1 cellular context compared by ENCODE assay signal in the genomic region with DNA sequence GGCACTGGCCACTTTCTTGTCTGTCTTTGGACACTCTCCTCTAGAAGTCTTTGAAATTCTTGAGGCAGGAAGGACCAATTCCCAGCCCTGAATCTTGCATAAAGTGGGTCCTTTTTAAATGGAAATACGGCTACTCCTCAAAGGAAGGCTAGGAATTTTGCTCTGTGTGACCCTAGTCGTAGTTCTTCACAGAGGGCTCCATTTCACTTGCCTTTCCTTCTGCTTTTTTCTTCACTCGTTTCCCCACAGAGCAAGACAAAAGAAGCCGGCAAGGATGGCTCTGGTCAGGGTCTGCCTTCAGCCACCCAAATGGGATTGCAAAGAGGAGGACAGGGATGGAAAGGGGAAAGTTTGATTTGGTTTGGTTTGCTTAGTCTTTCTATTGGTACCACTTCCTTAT.
TF ChIP-seq lines count a peak whose summit lies in the region.

No MANE protein-coding gene starts in this region.

TF ChIP-seq in H1, 55 proteins besides CTCF, POLR2A, EP300 and RAD21:
- 0 out of 2 replicates have a peak, but pooled peaks have one; percentile 15 for TF ChIP-seq TAF1 (IDR thresholded peaks at IDR 0.05; ENCODE audit: low read depth, low read length)
- no peak for TF ChIP-seq RFX5 (IDR thresholded peaks at IDR 0.05; ENCODE audit: borderline replicate concordance, low read depth, low read length)
